In genomic region chr9:134545213-134546211, GRCh38 we compare ENCODE assay signal across 9 cellular contexts.
A peak's percentile ranks its signal among the peaks of the same experiment; 100 is the strongest.
DNase-seq lines count a peak whose midpoint lies in the region; ATAC-seq, FAIRE-seq and TF ChIP-seq lines count a peak whose summit lies in the region.
"Had no signal": no experiment of that assay in that cellular context is flagged by ENCODE, and none has a peak within 500 bp of the region (broad histone marks: within the 10 kb centered on the region; RNA-seq: fewer than 3 reads in every experiment).

No MANE protein-coding gene starts in this region.

- H3K4me3 ChIP-seq in coronary artery: peak overlapping the region; percentile 23
- H3K4me3 ChIP-seq in kidney (ENCODE audit: low read length in 2 of 2): no peak overlapping the region
- peak overlapping the region; percentile 59 to 65 for H3K4me3 ChIP-seq in stomach smooth muscle (ENCODE audit: low read length in 2 of 2)

- H3K4me1 ChIP-seq in kidney (ENCODE audit: control insufficient read depth in 1 of 2, insufficient read depth in 1 of 2, low read depth in 1 of 2, low read length in 2 of 2) (no peaks in the 10 kb centered on the region), stomach smooth muscle (ENCODE audit: control insufficient read depth, insufficient read depth, low read length) (peaks cover 24% of the 10 kb centered on the region)
- H3K4me1 ChIP-seq: parathyroid adenoma had no signal

- no peak for ATAC-seq in HG03025 (IDR thresholded peaks at IDR 0.05; ENCODE audit: low FRiP score, unreplicated experiment)
- no peak for ATAC-seq in activated CD4-positive, alpha-beta T cell treated with anti-CD3 and anti-CD28 coated beads for 36 hours

- no peak for FAIRE-seq in kidney (lab: Jason Lieb, UNC)

- peaks cover 0 to 2% of the 10 kb centered on the region in 2 donors for H3K27me3 ChIP-seq in stomach smooth muscle (ENCODE audit: control insufficient read depth in 1 of 2, insufficient read depth in 2 of 2, low read length in 2 of 2)

- CTCF ChIA-PET in activated CD4-positive, alpha-beta T cell treated with anti-CD3 and anti-CD28 coated beads for 36 hours (lab: Charles Lee): no interaction called here

- no peaks in the 10 kb centered on the region for H3K9me3 Mint-ChIP-seq in activated CD4-positive, alpha-beta T cell treated with anti-CD3 and anti-CD28 coated beads for 36 hours (ENCODE audit: low read depth)

- no peak overlapping the region for H3K9ac ChIP-seq in kidney (ENCODE audit: low read length in 2 of 2)
- H3K9ac ChIP-seq in stomach smooth muscle (ENCODE audit: low read length in 2 of 2): peak overlapping the region in 1 of 2 donors; percentile 20
- H3K9ac ChIP-seq: parathyroid adenoma had no signal

- H3K36me3 ChIP-seq in kidney (ENCODE audit: control insufficient read depth in 1 of 2, insufficient read depth in 2 of 2, low read length in 2 of 2): no peaks in the 10 kb centered on the region
- no peaks in the 10 kb centered on the region for H3K36me3 ChIP-seq in stomach smooth muscle (ENCODE audit: control insufficient read depth in 2 of 2, insufficient read depth in 2 of 2, low read length in 2 of 2)

- H3K4me1 Mint-ChIP-seq in activated CD4-positive, alpha-beta T cell treated with anti-CD3 and anti-CD28 coated beads for 36 hours: no peaks in the 10 kb centered on the region

- peaks cover 2% of the 10 kb centered on the region for H3K27me3 Mint-ChIP-seq in activated CD4-positive, alpha-beta T cell treated with anti-CD3 and anti-CD28 coated beads for 36 hours

- DNase-seq in GM04503 (ENCODE audit: low read depth): peak; percentile 74
- DNase-seq in coronary artery (ENCODE audit: low spot score): no peak
- peak; percentile 59 for DNase-seq in kidney
- no peak for DNase-seq in NCI-H1930 (lab: John Stamatoyannopoulos, UW)
- no peak for DNase-seq in activated CD4-positive, alpha-beta T cell treated with anti-CD3 and anti-CD28 coated beads for 36 hours
- DNase-seq in NCI-H1105 (lab: John Stamatoyannopoulos, UW): no peak

- TF ChIP-seq CTCF in coronary artery (IDR thresholded peaks at IDR 0.05) (no peak), kidney (IDR thresholded peaks at IDR 0.05; ENCODE audit: borderline replicate concordance, extremely low read depth, insufficient read depth) (no peak)

- H3K9me3 ChIP-seq in kidney (ENCODE audit: control insufficient read depth in 1 of 2, low read length in 2 of 2) (no peaks in the 10 kb centered on the region), stomach smooth muscle (ENCODE audit: control insufficient read depth in 2 of 2, low read length in 2 of 2) (no peaks in the 10 kb centered on the region)

- H3K4me3 Mint-ChIP-seq in activated CD4-positive, alpha-beta T cell treated with anti-CD3 and anti-CD28 coated beads for 36 hours: no peak overlapping the region

- POLR2A ChIA-PET in activated CD4-positive, alpha-beta T cell treated with anti-CD3 and anti-CD28 coated beads for 36 hours (lab: Charles Lee): no interaction called here

- intact Hi-C loops in kidney (cut with DNase I): no loop called here
- intact Hi-C loops in activated CD4-positive, alpha-beta T cell treated with anti-CD3 and anti-CD28 coated beads for 36 hours (cut with DNase I, micrococcal nuclease): no loop called here

- H3K27ac ChIP-seq in coronary artery (peak overlapping the region in 1 of 2 donors; percentile 60), kidney (ENCODE audit: low read depth in 2 of 2, low read length in 2 of 2) (no peak overlapping the region), stomach smooth muscle (ENCODE audit: low read length) (peak overlapping the region; percentile 46)
- H3K27ac ChIP-seq: parathyroid adenoma had no signal

- H3K27ac Mint-ChIP-seq in activated CD4-positive, alpha-beta T cell treated with anti-CD3 and anti-CD28 coated beads for 36 hours: no peak overlapping the region

- no peaks in the 10 kb centered on the region for H3K36me3 Mint-ChIP-seq in activated CD4-positive, alpha-beta T cell treated with anti-CD3 and anti-CD28 coated beads for 36 hours (ENCODE audit: low read depth)

Comparison
In these comparisons a context has a peak if more than half of its experiments do, and no peak if none do; other contexts are left out.
1. DNase-seq: peak in GM04503 (single experiment) and kidney (single experiment); none in coronary artery (single experiment), NCI-H1930 (0 of 2), activated CD4-positive, alpha-beta T cell treated with anti-CD3 and anti-CD28 coated beads for 36 hours (single experiment) and NCI-H1105 (single experiment).
2. H3K4me3 ChIP-seq: peak in coronary artery (single experiment) and stomach smooth muscle (2 of 2); none in kidney (0 of 2).